In the genomic region with DNA sequence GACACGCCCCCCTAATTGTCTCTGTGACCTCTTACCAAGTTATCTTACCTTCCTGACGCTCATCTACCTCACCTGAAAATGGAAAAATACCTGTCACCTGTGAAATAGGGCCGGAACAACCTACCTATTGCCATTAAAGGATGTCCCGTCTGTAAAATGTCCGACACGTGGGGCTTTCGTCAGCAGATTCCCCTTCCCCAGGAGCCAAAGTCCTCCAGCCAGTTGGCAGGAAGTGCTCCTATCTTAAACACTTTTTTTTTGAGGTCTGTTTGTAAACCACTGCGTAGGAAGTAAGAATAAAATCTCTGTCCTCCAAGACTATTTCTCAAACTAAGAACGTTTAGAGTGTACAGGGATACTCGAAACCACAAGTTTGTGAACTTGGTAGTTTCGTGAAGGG, we compare ENCODE assay signal across 1 cellular context.
TF ChIP-seq lines count a peak whose summit lies in the region.
"Not testable (repeated sequence)": the region's sequence is repeated elsewhere in the genome, so short reads cannot be mapped to it uniquely, and the experiment has no call there.

No MANE protein-coding gene starts in this region.

TF ChIP-seq in HepG2, 621 proteins besides CTCF, POLR2A, EP300 and RAD21:
- peak; percentile 55 for TF ChIP-seq ELF1 (CRISPR knock-in tag; IDR thresholded peaks at IDR 0.05)
- 0 out of 2 replicates have a peak, but pooled peaks have one; percentile 39 for TF ChIP-seq KDM5A (IDR thresholded peaks at IDR 0.05; ENCODE audit: borderline replicate concordance, low read length)
- TF ChIP-seq, protein P1, sequence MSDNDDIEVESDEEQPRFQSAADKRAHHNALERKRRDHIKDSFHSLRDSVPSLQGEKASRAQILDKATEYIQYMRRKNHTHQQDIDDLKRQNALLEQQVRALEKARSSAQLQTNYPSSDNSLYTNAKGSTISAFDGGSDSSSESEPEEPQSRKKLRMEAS (IDR thresholded peaks at IDR 0.05), result 0 out of 2 replicates have a peak, but pooled peaks have one; percentile 13
- peak; percentile 26; the same call in 1 of the 2 replicates for TF ChIP-seq ETV5 (CRISPR knock-in tag; IDR thresholded peaks at IDR 0.05; ENCODE audit: borderline replicate concordance)
- TF ChIP-seq KAT8 (CRISPR knock-in tag; IDR thresholded peaks at IDR 0.05), result peak; percentile 29; the same call in 1 of the 2 replicates
- 0 out of 2 replicates have a peak, but pooled peaks have one; percentile 54 for TF ChIP-seq SRF (IDR thresholded peaks at IDR 0.05; ENCODE audit: low read depth, low read length)
- TF ChIP-seq HOXA3 (CRISPR knock-in tag; IDR thresholded peaks at IDR 0.05), result peak; percentile 45; the same call in 1 of the 2 replicates
- 0 out of 2 replicates have a peak, but pooled peaks have one; percentile 12 for TF ChIP-seq ELF3 (CRISPR knock-in tag; IDR thresholded peaks at IDR 0.05)
- TF ChIP-seq, protein P2, sequence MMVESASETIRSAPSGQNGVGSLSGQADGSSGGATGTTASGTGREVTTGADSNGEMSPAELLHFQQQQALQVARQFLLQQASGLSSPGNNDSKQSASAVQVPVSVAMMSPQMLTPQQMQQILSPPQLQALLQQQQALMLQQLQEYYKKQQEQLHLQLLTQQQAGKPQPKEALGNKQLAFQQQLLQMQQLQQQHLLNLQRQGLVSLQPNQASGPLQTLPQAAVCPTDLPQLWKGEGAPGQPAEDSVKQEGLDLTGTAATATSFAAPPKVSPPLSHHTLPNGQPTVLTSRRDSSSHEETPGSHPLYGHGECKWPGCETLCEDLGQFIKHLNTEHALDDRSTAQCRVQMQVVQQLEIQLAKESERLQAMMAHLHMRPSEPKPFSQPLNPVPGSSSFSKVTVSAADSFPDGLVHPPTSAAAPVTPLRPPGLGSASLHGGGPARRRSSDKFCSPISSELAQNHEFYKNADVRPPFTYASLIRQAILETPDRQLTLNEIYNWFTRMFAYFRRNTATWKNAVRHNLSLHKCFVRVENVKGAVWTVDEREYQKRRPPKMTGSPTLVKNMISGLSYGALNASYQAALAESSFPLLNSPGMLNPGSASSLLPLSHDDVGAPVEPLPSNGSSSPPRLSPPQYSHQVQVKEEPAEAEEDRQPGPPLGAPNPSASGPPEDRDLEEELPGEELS (CRISPR knock-in tag; IDR thresholded peaks at IDR 0.05), result peak; percentile 20; the same call in 1 of the 2 replicates
- TF ChIP-seq MYC (CRISPR knock-in tag; IDR thresholded peaks at IDR 0.05; ENCODE audit: borderline replicate concordance), result peak; percentile 69
- TF ChIP-seq GATAD1 (CRISPR knock-in tag; IDR thresholded peaks at IDR 0.05), result 0 out of 2 replicates have a peak, but pooled peaks have one; percentile 30
- peak; percentile 5; the same call in 1 of the 2 replicates for TF ChIP-seq TAF1 (CRISPR knock-in tag; IDR thresholded peaks at IDR 0.05)
- not testable (repeated sequence) for TF ChIP-seq CREB1 (IDR thresholded peaks at IDR 0.05); GABPA (IDR thresholded peaks at IDR 0.05; ENCODE audit: low read depth, low read length)
- peak; percentile 24; the same call in 1 of the 2 replicates for TF ChIP-seq CREB1 (CRISPR knock-in tag; IDR thresholded peaks at IDR 0.05)
- peak; percentile 31; the same call in 1 of the 2 replicates for TF ChIP-seq GABPA (CRISPR knock-in tag; IDR thresholded peaks at IDR 0.05; ENCODE audit: low read depth)
- TF ChIP-seq SAP130 (CRISPR knock-in tag; IDR thresholded peaks at IDR 0.05; ENCODE audit: low read depth), result peak; percentile 71
- TF ChIP-seq ZNF263 (CRISPR knock-in tag; IDR thresholded peaks at IDR 0.05), result peak; percentile 94
- TF ChIP-seq ZEB1 (IDR thresholded peaks at IDR 0.05; ENCODE audit: insufficient replicate concordance, low read depth), result peak; percentile 24
- TF ChIP-seq YEATS4 (CRISPR knock-in tag; IDR thresholded peaks at IDR 0.05; ENCODE audit: borderline replicate concordance), result peak; percentile 62; the same call in 1 of the 2 replicates
- TF ChIP-seq HNF4A (CRISPR knock-in tag; IDR thresholded peaks at IDR 0.05), result peak; percentile 60
